12 cellular contexts compared by ENCODE assay signal in the genomic region with DNA sequence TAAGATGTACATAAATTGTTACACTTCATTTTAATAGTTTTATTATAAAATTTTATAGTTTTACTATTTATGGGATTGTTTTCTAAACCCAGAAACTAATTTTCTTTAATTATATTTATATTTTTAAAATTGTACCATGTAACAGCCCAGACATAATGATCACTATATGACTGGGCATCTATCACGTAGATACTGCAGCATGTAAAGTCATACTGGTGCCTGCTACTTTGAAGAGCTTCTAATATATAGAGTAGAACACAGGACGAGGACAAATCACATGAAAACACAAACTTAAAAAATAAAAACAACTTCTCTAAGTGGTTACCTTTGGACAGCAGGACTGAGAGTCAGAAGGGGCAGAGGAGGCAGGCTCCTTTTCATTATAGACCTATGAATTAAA. TPM values are rescaled to one million over a fixed set of nuclear protein-coding genes. Genes with fewer than 3 reads are reported as not detected.
DNase-seq lines count a peak whose midpoint lies in the region; ATAC-seq and TF ChIP-seq lines count a peak whose summit lies in the region.
"Had no signal": no experiment of that assay in that cellular context is flagged by ENCODE, and none has a peak within 500 bp of the region (broad histone marks: within the 10 kb centered on the region; RNA-seq: fewer than 3 reads in every experiment).

No MANE protein-coding gene starts in this region.

- H3K4me3 ChIP-seq in CD8-positive, alpha-beta T cell (ENCODE audit: low read depth, low read length), result peak overlapping the region; percentile 24
- H3K4me3 ChIP-seq in SJCRH30, result no peak overlapping the region
- H3K4me3 ChIP-seq: hepatocyte had no signal

- H3K4me1 ChIP-seq in CD8-positive, alpha-beta T cell (ENCODE audit: insufficient read depth, low read length), result peaks cover 51% of the 10 kb centered on the region
- peaks cover 3% of the 10 kb centered on the region; the same call in 1 of the 2 replicates for H3K4me1 ChIP-seq in SJCRH30

- peak overlapping the region; percentile 94 for H3K27ac Mint-ChIP-seq in CD8-positive, alpha-beta T cell
- H3K27ac Mint-ChIP-seq in activated T-helper 1 cell treated with anti-CD3 and anti-CD28 coated beads, Interleukin-12 subunit alpha, Interleukin-12 subunit beta, Interleukin-2, Interleukin-4 antibody, amounts not matched to agents 30 ng/mL and 10 ng/mL and 1 ng/mL, durations not matched to agents 14 hours and 24 hours and 36 hours, result peak overlapping the region; percentile 87
- peak overlapping the region; percentile 91 to 98 for H3K27ac Mint-ChIP-seq in natural killer cell
- H3K27ac Mint-ChIP-seq: HFFc6 had no signal

- no peak overlapping the region for H3K27ac ChIP-seq in CD8-positive, alpha-beta T cell (ENCODE audit: low read depth, low read length)
- no peak overlapping the region for H3K27ac ChIP-seq in SJCRH30
- H3K27ac ChIP-seq: hepatocyte had no signal

- DNase-seq in CD8-positive, alpha-beta T cell, result no peak
- no peak for DNase-seq in activated T-helper 1 cell treated with anti-CD3 and anti-CD28 coated beads, Interleukin-12 subunit alpha, Interleukin-12 subunit beta, Interleukin-2, Interleukin-4 antibody, amounts not matched to agents 30 ng/mL and 10 ng/mL and 1 ng/mL, durations not matched to agents 14 hours and 24 hours and 36 hours (ENCODE audit: low spot score)
- DNase-seq in natural killer cell (no peak), SJCRH30 (no peak), NCI-H82 (lab: John Stamatoyannopoulos, UW) (no peak)
- DNase-seq: HFFc6, NCI-H187 treated with DMSO at 0.1 percent for 48 hours, NCI-H524 had no signal

- H3K36me3 ChIP-seq in CD8-positive, alpha-beta T cell (ENCODE audit: insufficient read depth, low read length), result no peaks in the 10 kb centered on the region
- no peaks in the 10 kb centered on the region for H3K36me3 ChIP-seq in SJCRH30

- CTCF ChIA-PET in CD8-positive, alpha-beta T cell (lab: Charles Lee), result interaction anchor here (0.9 to 1.2 kb wide), 3 partner anchors 35 to 42 kb away, joined by 3 to 5 read pairs (median 3); no protein-coding TSS in a partner anchor

- intact Hi-C loops in CD8-positive, alpha-beta T cell (cut with DNase I, micrococcal nuclease), result no loop called here
- intact Hi-C loops in activated T-helper 1 cell treated with anti-CD3 and anti-CD28 coated beads, Interleukin-12 subunit alpha, Interleukin-12 subunit beta, Interleukin-2, Interleukin-4 antibody, amounts not matched to agents 30 ng/mL and 10 ng/mL and 1 ng/mL, durations not matched to agents 14 hours and 24 hours and 36 hours (cut with micrococcal nuclease), result loop anchor here (10.0 kb wide), 1 partner anchor 49 kb away; no protein-coding TSS in a partner anchor
- intact Hi-C loops in natural killer cell (cut with micrococcal nuclease), result loop anchor here (10.0 kb wide), 1 partner anchor 49 kb away; no protein-coding TSS in a partner anchor

- no peaks in the 10 kb centered on the region for H3K27me3 ChIP-seq in CD8-positive, alpha-beta T cell (ENCODE audit: insufficient read depth, low read length)
- H3K27me3 ChIP-seq in SJCRH30, result no peaks in the 10 kb centered on the region
- H3K27me3 ChIP-seq: hepatocyte had no signal

- POLR2A ChIA-PET in CD8-positive, alpha-beta T cell (lab: Charles Lee), result interaction anchor here (1.1 to 4.1 kb wide), 6 partner anchors 8 to 44 kb away, joined by 3 to 16 read pairs (median 4); no protein-coding TSS in a partner anchor

- H3K27me3 Mint-ChIP-seq in CD8-positive, alpha-beta T cell (ENCODE audit: low read depth), result no peaks in the 10 kb centered on the region
- H3K27me3 Mint-ChIP-seq in activated T-helper 1 cell treated with anti-CD3 and anti-CD28 coated beads, Interleukin-12 subunit alpha, Interleukin-12 subunit beta, Interleukin-2, Interleukin-4 antibody, amounts not matched to agents 30 ng/mL and 10 ng/mL and 1 ng/mL, durations not matched to agents 14 hours and 24 hours and 36 hours (ENCODE audit: insufficient read depth), result no peaks in the 10 kb centered on the region
- no peaks in the 10 kb centered on the region for H3K27me3 Mint-ChIP-seq in natural killer cell (ENCODE audit: low read depth in 2 of 2)

- H3K4me3 Mint-ChIP-seq in CD8-positive, alpha-beta T cell, result peak overlapping the region; percentile 88
- peak overlapping the region; percentile 82 for H3K4me3 Mint-ChIP-seq in activated T-helper 1 cell treated with anti-CD3 and anti-CD28 coated beads, Interleukin-12 subunit alpha, Interleukin-12 subunit beta, Interleukin-2, Interleukin-4 antibody, amounts not matched to agents 30 ng/mL and 10 ng/mL and 1 ng/mL, durations not matched to agents 14 hours and 24 hours and 36 hours
- H3K4me3 Mint-ChIP-seq in natural killer cell, result peak overlapping the region; percentile 99
- H3K4me3 Mint-ChIP-seq: HFFc6 had no signal

- H3K9me3 ChIP-seq in CD8-positive, alpha-beta T cell (ENCODE audit: low read length), result no peaks in the 10 kb centered on the region
- no peaks in the 10 kb centered on the region for H3K9me3 ChIP-seq in SJCRH30 (replicated peaks)

- ATAC-seq in CD8-positive, alpha-beta T cell, result no peak
- peak; percentile 43 for ATAC-seq in HG03439 (IDR thresholded peaks at IDR 0.05; ENCODE audit: unreplicated experiment)
- ATAC-seq in natural killer cell, result no peak
- no peak for ATAC-seq in HG03097 (IDR thresholded peaks at IDR 0.05; ENCODE audit: low FRiP score, unreplicated experiment)
- ATAC-seq: Panc1 had no signal

- H3K4me1 Mint-ChIP-seq in CD8-positive, alpha-beta T cell (ENCODE audit: low read depth), result peaks cover 64% of the 10 kb centered on the region
- peaks cover 62% of the 10 kb centered on the region for H3K4me1 Mint-ChIP-seq in activated T-helper 1 cell treated with anti-CD3 and anti-CD28 coated beads, Interleukin-12 subunit alpha, Interleukin-12 subunit beta, Interleukin-2, Interleukin-4 antibody, amounts not matched to agents 30 ng/mL and 10 ng/mL and 1 ng/mL, durations not matched to agents 14 hours and 24 hours and 36 hours (ENCODE audit: low read depth)
- peaks cover 61 to 62% of the 10 kb centered on the region in 2 donors for H3K4me1 Mint-ChIP-seq in natural killer cell

- H3K9me3 Mint-ChIP-seq in CD8-positive, alpha-beta T cell, result no peaks in the 10 kb centered on the region
- H3K9me3 Mint-ChIP-seq in activated T-helper 1 cell treated with anti-CD3 and anti-CD28 coated beads, Interleukin-12 subunit alpha, Interleukin-12 subunit beta, Interleukin-2, Interleukin-4 antibody, amounts not matched to agents 30 ng/mL and 10 ng/mL and 1 ng/mL, durations not matched to agents 14 hours and 24 hours and 36 hours, result no peaks in the 10 kb centered on the region
- H3K9me3 Mint-ChIP-seq in natural killer cell, result no peaks in the 10 kb centered on the region
- H3K9me3 Mint-ChIP-seq: HFFc6 had no signal

- TF ChIP-seq CTCF in CD8-positive, alpha-beta T cell (IDR thresholded peaks at IDR 0.05), result no peak
- TF ChIP-seq CTCF in natural killer cell (IDR thresholded peaks at IDR 0.05), result no peak

- H3K36me3 Mint-ChIP-seq in CD8-positive, alpha-beta T cell, result peaks cover 31% of the 10 kb centered on the region
- H3K36me3 Mint-ChIP-seq in activated T-helper 1 cell treated with anti-CD3 and anti-CD28 coated beads, Interleukin-12 subunit alpha, Interleukin-12 subunit beta, Interleukin-2, Interleukin-4 antibody, amounts not matched to agents 30 ng/mL and 10 ng/mL and 1 ng/mL, durations not matched to agents 14 hours and 24 hours and 36 hours (ENCODE audit: low read depth), result peaks cover 39% of the 10 kb centered on the region
- no peaks in the 10 kb centered on the region for H3K36me3 Mint-ChIP-seq in natural killer cell

RNA-seq across cellular contexts. Expression of a gene that starts 5.3 kb away (rescaled TPM):
- 100 to 1,000 TPM; 308 to 313 TPM for total RNA-seq in CD8-positive, alpha-beta T cell
- 75.3 and 76.8 TPM in 2 replicates for total RNA-seq in activated T-helper 1 cell treated with anti-CD3 and anti-CD28 coated beads, Interleukin-12 subunit alpha, Interleukin-12 subunit beta, Interleukin-2, Interleukin-4 antibody, amounts not matched to agents 30 ng/mL and 10 ng/mL and 1 ng/mL, durations not matched to agents 14 hours and 24 hours and 36 hours
- total RNA-seq in natural killer cell, result 100 to 1,000 TPM; 174 to 216 (median 193) TPM
- total RNA-seq in SJCRH30 (2014; rRNA removed; shearing (Covaris generic)), result 30.5 and 32.7 TPM in 2 replicates

RNA-seq across cellular contexts. Expression of a gene that starts 47.5 kb away (rescaled TPM):
- 1 to 10 TPM; 6.1 to 7.2 TPM for total RNA-seq in CD8-positive, alpha-beta T cell
- total RNA-seq in activated T-helper 1 cell treated with anti-CD3 and anti-CD28 coated beads, Interleukin-12 subunit alpha, Interleukin-12 subunit beta, Interleukin-2, Interleukin-4 antibody, amounts not matched to agents 30 ng/mL and 10 ng/mL and 1 ng/mL, durations not matched to agents 14 hours and 24 hours and 36 hours, result 13.4 and 14.0 TPM in 2 replicates
- 1 to 10 TPM; 4.2 to 6.8 (median 5.1) TPM for total RNA-seq in natural killer cell
- 14.4 and 15.3 TPM in 2 replicates for total RNA-seq in SJCRH30 (2014; rRNA removed; shearing (Covaris generic))

Comparison
In these comparisons a context has a peak if more than half of its experiments do, and no peak if none do; other contexts are left out.
1. intact Hi-C loops: an anchor here in activated T-helper 1 cell treated with anti-CD3 and anti-CD28 coated beads, Interleukin-12 subunit alpha, Interleukin-12 subunit beta, Interleukin-2, Interleukin-4 antibody, amounts not matched to agents 30 ng/mL and 10 ng/mL and 1 ng/mL, durations not matched to agents 14 hours and 24 hours and 36 hours (10.0 kb wide) and natural killer cell (10.0 kb wide); none called in CD8-positive, alpha-beta T cell.